8 cellular contexts compared by ENCODE assay signal in the genomic region with DNA sequence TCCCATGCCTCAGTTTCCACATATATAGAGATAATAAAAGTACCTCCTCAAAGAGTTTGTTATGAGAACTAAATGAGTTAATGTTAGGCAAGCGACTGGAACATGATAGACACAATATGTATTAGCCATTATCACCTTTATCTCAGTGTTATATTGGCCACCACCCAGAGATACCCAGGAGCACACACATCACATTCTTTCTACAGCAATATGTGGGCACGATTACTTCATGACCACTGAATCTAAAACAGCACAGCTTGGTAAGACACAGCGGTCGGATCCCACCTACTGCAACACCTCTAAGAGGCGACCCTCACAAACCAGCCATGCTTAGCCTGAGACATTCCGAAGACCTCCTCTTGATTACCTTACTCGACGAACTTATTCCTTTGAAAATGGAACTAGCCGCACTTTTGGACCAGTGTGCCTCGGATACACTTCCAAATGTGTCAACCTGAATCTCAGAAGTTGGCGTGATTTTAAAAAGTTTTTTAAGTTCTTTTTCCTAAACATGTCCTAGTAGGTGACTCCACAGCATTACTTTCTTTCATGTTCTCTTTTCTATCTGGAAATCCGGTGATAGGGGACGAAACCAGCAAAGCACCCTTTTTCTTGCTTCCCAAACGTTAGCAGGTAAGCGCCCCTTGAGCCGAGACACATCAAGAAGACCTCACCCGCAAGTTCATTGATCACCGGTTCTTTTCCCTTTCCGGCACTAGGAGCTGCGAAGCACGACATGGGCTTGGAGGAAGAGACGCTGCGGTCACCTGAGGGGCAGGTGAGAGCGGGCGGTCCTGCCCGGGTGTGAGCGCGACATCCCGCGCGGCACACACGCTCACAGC. TPM values are rescaled to one million over a fixed set of nuclear protein-coding genes. Genes with fewer than 3 reads are reported as not detected.
DNase-seq lines count a peak whose midpoint lies in the region; ATAC-seq, FAIRE-seq and TF ChIP-seq lines count a peak whose summit lies in the region.

No MANE protein-coding gene starts in this region.

- H3K9ac ChIP-seq in Karpas-422 (ENCODE audit: low read length) (peak overlapping the region; percentile 75), K562 (ENCODE audit: insufficient read depth in 1 of 2, low read depth in 2 of 2, low read length in 2 of 2) (peak overlapping the region; percentile 92 to 96)

- DNase-seq in NCI-H2081 (lab: John Stamatoyannopoulos, UW): peak; percentile 33 to 39
- no peak for DNase-seq in NCI-H2081 treated with DMSO at 0.1 percent for 48 hours (lab: John Stamatoyannopoulos, UW)
- DNase-seq in Karpas-422: no peak
- no peak for DNase-seq in K562 (ENCODE audit: extremely low read depth in 1 of 4, low spot score in 3 of 4)
- DNase-seq in right lobe of liver: no peak
- DNase-seq in upper lobe of right lung: no peak
- no peak for DNase-seq in MV-4-11 (lab: John Stamatoyannopoulos, UW)

- no peak for TF ChIP-seq RAD21 in K562 (CRISPR knock-in tag; conservative IDR thresholded peaks at IDR 0.05 in 1 of 2, IDR thresholded peaks at IDR 0.05 in 1 of 2)

- H2AFZ ChIP-seq in Karpas-422 (ENCODE audit: low read length) (peak overlapping the region; percentile 71; the same call in 1 of the 2 replicates), K562 (ENCODE audit: low read depth, low read length) (peak overlapping the region; percentile 80)

- H3K4me1 ChIP-seq in Karpas-422 (ENCODE audit: low read length) (peaks cover 20% of the 10 kb centered on the region), K562 (replicated peaks in 1 of 2; ENCODE audit: control insufficient read depth in 2 of 2, insufficient read depth in 2 of 2, low read length in 2 of 2) (peaks cover 9 to 10% of the 10 kb centered on the region in 2 experiments; a peak in 4 of 5 replicates), right lobe of liver (peaks cover 0 to 6% (median 0%) of the 10 kb centered on the region in 4 donors), upper lobe of right lung (peaks cover 15% of the 10 kb centered on the region)

- H3K27ac ChIP-seq in Karpas-422 (ENCODE audit: low read length): no peak overlapping the region
- H3K27ac ChIP-seq in K562 (ENCODE audit: extremely low read depth, low read depth, low read length): no peak overlapping the region; the same call in 2 of the 3 replicates
- peak overlapping the region; percentile 85 to 92 (median 89) for H3K27ac ChIP-seq in right lobe of liver
- H3K27ac ChIP-seq in upper lobe of right lung: peak overlapping the region; percentile 63

- ATAC-seq in K562 (no peak), right lobe of liver (peak; percentile 0 to 10 (median 4)), upper lobe of right lung (peak; percentile 6), HG03442 (IDR thresholded peaks at IDR 0.05; ENCODE audit: unreplicated experiment) (no peak)

- H3K9me2 ChIP-seq in Karpas-422 (replicated peaks; ENCODE audit: insufficient read depth, low read length): no peaks in the 10 kb centered on the region

- CTCF ChIA-PET in K562 (lab: Yijun Ruan, JAX; ENCODE audit: low intra/inter-chr PET ratio): no interaction called here

- intact Hi-C loops in K562 (cut with micrococcal nuclease): no loop called here
- intact Hi-C loops in right lobe of liver (cut with DNase I): no loop called here
- intact Hi-C loops in upper lobe of right lung (cut with DNase I): no loop called here

- H3K9me1 ChIP-seq in K562 (ENCODE audit: control insufficient read depth, insufficient read depth, low read length): peaks cover 2% of the 10 kb centered on the region

- TF ChIP-seq POLR2A in K562 (conservative IDR thresholded peaks at IDR 0.05) (no peak), right lobe of liver (IDR thresholded peaks at IDR 0.05) (no peak)

- in situ Hi-C loops in K562 (cut with MboI): no loop called here

- H3K27me3 ChIP-seq in Karpas-422 (ENCODE audit: low read length) (no peaks in the 10 kb centered on the region), K562 (ENCODE audit: control insufficient read depth in 2 of 2, insufficient read depth in 2 of 2, low read length in 2 of 2) (no peaks in the 10 kb centered on the region), right lobe of liver (no peaks in the 10 kb centered on the region), upper lobe of right lung (no peaks in the 10 kb centered on the region)

- H4K20me1 ChIP-seq in Karpas-422 (ENCODE audit: insufficient read depth, low read depth, low read length): 0 out of 2 replicates have a peak, but pooled peaks cover 13% of the 10 kb centered on the region
- H4K20me1 ChIP-seq in K562 (replicated peaks; ENCODE audit: control insufficient read depth, insufficient read depth, low read length): peaks cover 3% of the 10 kb centered on the region; the same call in 1 of the 2 replicates

- no peak for TF ChIP-seq CTCF in K562 (IDR thresholded peaks at IDR 0.05 in 2 of 3, conservative IDR thresholded peaks at IDR 0.05 in 1 of 3; ENCODE audit: insufficient read depth in 2 of 3, low read depth in 1 of 3, low read length in 3 of 3)
- TF ChIP-seq CTCF in right lobe of liver (IDR thresholded peaks at IDR 0.05): no peak
- no peak for TF ChIP-seq CTCF in upper lobe of right lung (IDR thresholded peaks at IDR 0.05)

- H3K36me3 ChIP-seq in Karpas-422 (ENCODE audit: insufficient read depth, low read length) (no peaks in the 10 kb centered on the region), K562 (ENCODE audit: control insufficient read depth, insufficient read depth, low read length) (no peaks in the 10 kb centered on the region), right lobe of liver (no peaks in the 10 kb centered on the region), upper lobe of right lung (no peaks in the 10 kb centered on the region)

- H3K79me2 ChIP-seq in Karpas-422 (ENCODE audit: low read length) (no peaks in the 10 kb centered on the region), K562 (ENCODE audit: control insufficient read depth, insufficient read depth, low read length) (peaks cover 5% of the 10 kb centered on the region; the same call in 1 of the 3 replicates)

- H3K4me2 ChIP-seq in Karpas-422 (ENCODE audit: low read depth, low read length, poor library complexity, severe bottlenecking) (peak overlapping the region; percentile 98), K562 (ENCODE audit: insufficient read depth, low read length) (peak overlapping the region; percentile 97)

- H3K4me3 ChIP-seq in Karpas-422 (ENCODE audit: low read length) (peak overlapping the region; percentile 91), K562 (peak overlapping the region; percentile 87), right lobe of liver (peak overlapping the region; percentile 60 to 91 (median 73)), upper lobe of right lung (peak overlapping the region; percentile 98)

- 24% methylated on average over 32 of the region's 32 CpGs for WGBS in K562 (ENCODE audit: insufficient coverage, low coverage, missing lambda C conversion rate)
- WGBS in right lobe of liver (ENCODE audit: insufficient coverage, low coverage, low lambda C conversion rate, missing lambda C conversion rate): 40% methylated on average over 20 of the region's 32 CpGs

- POLR2A ChIA-PET in K562 (lab: Yijun Ruan, JAX): no interaction called here

- BruUV-seq in K562 (replicated peaks; lab: Mats Ljungman, UMichigan): TSS peak; percentile 44

- no peak for TF ChIP-seq EP300 in K562 (IDR thresholded peaks at IDR 0.05; ENCODE audit: low read length)

- no peaks in the 10 kb centered on the region for H3K9me3 ChIP-seq in Karpas-422 (ENCODE audit: low read length)
- no peaks in the 10 kb centered on the region for H3K9me3 ChIP-seq in K562 (replicated peaks; ENCODE audit: control insufficient read depth, insufficient read depth, low read depth, low read length)
- H3K9me3 ChIP-seq in right lobe of liver: no peaks in the 10 kb centered on the region
- H3K9me3 ChIP-seq in upper lobe of right lung: no peaks in the 10 kb centered on the region

- no peak for FAIRE-seq in K562 (lab: Jason Lieb, UNC)

TF ChIP-seq in K562, 482 proteins besides CTCF, POLR2A, EP300 and RAD21 (continues in another document):
- TF ChIP-seq, protein P1, sequence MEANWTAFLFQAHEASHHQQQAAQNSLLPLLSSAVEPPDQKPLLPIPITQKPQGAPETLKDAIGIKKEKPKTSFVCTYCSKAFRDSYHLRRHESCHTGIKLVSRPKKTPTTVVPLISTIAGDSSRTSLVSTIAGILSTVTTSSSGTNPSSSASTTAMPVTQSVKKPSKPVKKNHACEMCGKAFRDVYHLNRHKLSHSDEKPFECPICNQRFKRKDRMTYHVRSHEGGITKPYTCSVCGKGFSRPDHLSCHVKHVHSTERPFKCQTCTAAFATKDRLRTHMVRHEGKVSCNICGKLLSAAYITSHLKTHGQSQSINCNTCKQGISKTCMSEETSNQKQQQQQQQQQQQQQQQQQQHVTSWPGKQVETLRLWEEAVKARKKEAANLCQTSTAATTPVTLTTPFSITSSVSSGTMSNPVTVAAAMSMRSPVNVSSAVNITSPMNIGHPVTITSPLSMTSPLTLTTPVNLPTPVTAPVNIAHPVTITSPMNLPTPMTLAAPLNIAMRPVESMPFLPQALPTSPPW (CRISPR knock-in tag; IDR thresholded peaks at IDR 0.05): no peak
- TF ChIP-seq NR2C1 (IDR thresholded peaks at IDR 0.05) (no peak), NR2C1 (tag; IDR thresholded peaks at IDR 0.05) (no peak), SIN3A (IDR thresholded peaks at IDR 0.05; ENCODE audit: borderline replicate concordance in 2 of 2, control insufficient read depth in 1 of 2, low read depth in 2 of 2, low read length in 2 of 2) (0 out of 4 replicates have a peak, but pooled peaks of 1 of the 2 experiments have one; percentile 3)

RNA-seq across cellular contexts. Expression of a gene that starts 0.9 kb away (rescaled TPM):
- total RNA-seq in Karpas-422 (2014; rRNA removed; shearing (Covaris generic); ENCODE audit: low replicate concordance): 5.3 and 9.7 TPM in 2 replicates
- total RNA-seq in K562 (2011; cell fraction: chromatin; rRNA removed; ENCODE audit: low replicate concordance): 23.2 and 32.8 TPM in 2 replicates
- 10.0 and 15.4 TPM in 2 replicates for total RNA-seq in K562 (2011; cell fraction: nucleolus; rRNA removed)
- 20.7 and 25.2 TPM in 2 replicates for total RNA-seq in K562 (2011; cell fraction: nucleoplasm; rRNA removed)
- total RNA-seq in K562 (2014; rRNA removed): 10.1 and 13.4 TPM in 2 replicates
- total RNA-seq in K562 (2014; rRNA removed; fragmentation: Illumina TruSeq; extraction: Trizol): 12.4 and 14.3 TPM in 2 replicates
- total RNA-seq in K562 (2015; rRNA removed; fragmentation: Illumina TruSeq; extraction: Trizol): 11.6 and 14.3 TPM in 2 replicates
- total RNA-seq in K562 (2021): 19.3 and 19.9 TPM in 2 replicates
- 8.6 and 13.5 TPM in 2 replicates for polyA plus RNA-seq in K562 (2011; rRNA removed)
- 8.5 and 9.4 TPM in 2 replicates for polyA plus RNA-seq in K562 (2011; cell fraction: cytosol; rRNA removed)
- 5.7 and 6.0 TPM in 2 replicates for polyA plus RNA-seq in K562 (2011; cell fraction: nucleus; rRNA removed)
- polyA plus RNA-seq in K562 (2012): 15.9 and 17.4 TPM in 2 replicates
- 25.3 and 31.8 TPM in 2 replicates for polyA plus RNA-seq in K562 (2014; fragmentation: Illumina TruSeq; extraction: Trizol)
- polyA plus RNA-seq in K562 (2014; fragmentation: Nextera tagmentation; extraction: Ambion mirVana): under 1 TPM; 0.48 to 0.69 TPM
- 18.3 and 23.7 TPM in 2 replicates for polyA plus RNA-seq in K562 (2014; rRNA removed)
- 10.6 and 14.1 TPM in 2 replicates for polyA minus RNA-seq in K562 (2011; rRNA and poly(A)+ RNA removed)
- 5.7 and 9.4 TPM in 2 replicates for polyA minus RNA-seq in K562 (2011; cell fraction: cytosol; rRNA and poly(A)+ RNA removed)
- polyA minus RNA-seq in K562 (2011; cell fraction: nucleus; rRNA and poly(A)+ RNA removed): 10.6 and 14.6 TPM in 2 replicates
- total RNA-seq in right lobe of liver: 10 to 100 TPM; 15.9 to 34.4 (median 23.4) TPM
- 12.2 TPM for total RNA-seq in upper lobe of right lung

Comparison
In these comparisons a context has a peak if more than half of its experiments do, and no peak if none do; other contexts are left out.
1. DNase-seq: peak in NCI-H2081 (2 of 2); none in NCI-H2081 treated with DMSO at 0.1 percent for 48 hours (single experiment), Karpas-422 (single experiment), K562 (0 of 4), right lobe of liver (0 of 3), upper lobe of right lung (single experiment) and MV-4-11 (single experiment).
2. H3K27ac ChIP-seq: peak in right lobe of liver (3 of 3) and upper lobe of right lung (single experiment); none in Karpas-422 (single experiment) and K562 (single experiment).
3. ATAC-seq: peak in right lobe of liver (4 of 4) and upper lobe of right lung (single experiment); none in K562 (single experiment) and HG03442 (single experiment).
4. Peak in every context shown above with its lines, with median percentiles within 50 percentile points of each other: H3K4me3 ChIP-seq.